8 cellular contexts compared by ENCODE assay signal in genomic region chr21:21163904-21164303, GRCh38.
DNase-seq lines count a peak whose midpoint lies in the region; ATAC-seq and TF ChIP-seq lines count a peak whose summit lies in the region.

No MANE protein-coding gene starts in this region.

- H3K36me3 Mint-ChIP-seq in Calu3 (ENCODE audit: insufficient read depth, unreplicated experiment): no peaks in the 10 kb centered on the region
- peaks cover 0 to 2% (median 0%) of the 10 kb centered on the region in 3 experiments; a peak in 2 of 7 replicates for H3K36me3 Mint-ChIP-seq in H9 (ENCODE audit: insufficient read depth in 1 of 3, low read depth in 3 of 3)

- no CpG with 5 or more reads among the region's 1 CpG for WGBS in H9 (ENCODE audit: extremely low coverage, insufficient read length, low lambda C conversion rate)

- no peak overlapping the region for H4K8ac ChIP-seq in H9 (replicated peaks; ENCODE audit: insufficient read length, low read depth, low read length)

- no TSS peak for BruUV-seq in Calu3 (replicated peaks; lab: Mats Ljungman, UMichigan)

- H3K56ac ChIP-seq in H9 (ENCODE audit: insufficient read length, low read depth, low read length): no peak overlapping the region

- intact Hi-C loops in Calu3 (cut with micrococcal nuclease; ENCODE audit: unreplicated experiment): loop anchor here (5.0 kb wide), 1 partner anchor 1628 kb away; no protein-coding TSS in a partner anchor

- H2BK15ac ChIP-seq in H9 (ENCODE audit: low read depth, low read length): no peak overlapping the region

- H3K9me3 ChIP-seq in H9 (ENCODE audit: control insufficient read depth, low read depth, low read length) (no peaks in the 10 kb centered on the region), SU-DHL-6 (ENCODE audit: insufficient read depth, low read length) (peaks cover 10% of the 10 kb centered on the region; the same call in 1 of the 2 replicates)

- H2AFZ ChIP-seq in H9 (ENCODE audit: low read length) (no peak overlapping the region), SU-DHL-6 (ENCODE audit: low read depth, low read length, severe bottlenecking) (peak overlapping the region; percentile 80)

- H3K4me2 ChIP-seq in H9 (ENCODE audit: insufficient read depth, insufficient read length, low read length): no peak overlapping the region
- H3K4me2 ChIP-seq in SU-DHL-6 (ENCODE audit: low read depth, low read length, poor library complexity, severe bottlenecking): peak overlapping the region; percentile 39

- H3K4me1 ChIP-seq in H9 (ENCODE audit: insufficient read depth, low read length): no peaks in the 10 kb centered on the region

- no peak overlapping the region for H3K18ac ChIP-seq in H9 (ENCODE audit: insufficient read length, low read depth, low read length)

- H2BK20ac ChIP-seq in H9 (ENCODE audit: low read depth, low read length, poor library complexity, severe bottlenecking): no peak overlapping the region

- no peak overlapping the region for H4K91ac ChIP-seq in H9 (ENCODE audit: insufficient read length, low read depth, low read length)

- no peak overlapping the region for H3K27ac Mint-ChIP-seq in Calu3 (ENCODE audit: unreplicated experiment)
- no peak overlapping the region for H3K27ac Mint-ChIP-seq in H9
- no peak overlapping the region for H3K27ac Mint-ChIP-seq in stimulated activated naive CD8-positive, alpha-beta T cell treated with anti-CD3 and anti-CD28 coated beads, Interleukin-15, amount 100 ng/mL, for 72 hours

- H3K9ac ChIP-seq in H9 (ENCODE audit: extremely low read depth, insufficient read length, low read length) (no peak overlapping the region), SU-DHL-6 (ENCODE audit: low read length) (no peak overlapping the region)

- no peaks in the 10 kb centered on the region for H3K9me2 ChIP-seq in SU-DHL-6 (replicated peaks; ENCODE audit: insufficient read depth, low read length)

- no peak overlapping the region for H2BK5ac ChIP-seq in H9 (ENCODE audit: insufficient read length, low read length)

- H3K27me3 ChIP-seq in H9 (ENCODE audit: insufficient read depth, low read length) (no peaks in the 10 kb centered on the region), SU-DHL-6 (ENCODE audit: low read length) (no peaks in the 10 kb centered on the region)

- H3K23me2 ChIP-seq in H9 (ENCODE audit: insufficient read length, low read depth, low read length, poor library complexity, severe bottlenecking): no peaks in the 10 kb centered on the region

- no peak overlapping the region for H2BK12ac ChIP-seq in H9 (ENCODE audit: insufficient read length, low read depth, low read length)

- no peak overlapping the region for H2BK120ac ChIP-seq in H9 (ENCODE audit: low read depth, low read length, poor library complexity, severe bottlenecking)

- H3F3A ChIP-seq in SU-DHL-6 (ENCODE audit: insufficient read depth): no peaks in the 10 kb centered on the region

- TF ChIP-seq CTCF in Calu3 (IDR thresholded peaks at IDR 0.05; ENCODE audit: unreplicated experiment) (peak; percentile 17), H9 (conservative IDR thresholded peaks at IDR 0.05) (peak; percentile 77), SU-DHL-6 (IDR thresholded peaks at IDR 0.05; ENCODE audit: insufficient read depth, low read length, poor library complexity, severe bottlenecking) (peak; percentile 48)

- no peak for ATAC-seq in stimulated activated naive CD8-positive, alpha-beta T cell treated with anti-CD3 and anti-CD28 coated beads, Interleukin-15, amount 100 ng/mL, for 72 hours

- H3K27me3 Mint-ChIP-seq in Calu3 (ENCODE audit: unreplicated experiment) (no peaks in the 10 kb centered on the region), H9 (ENCODE audit: low read depth) (no peaks in the 10 kb centered on the region)
- H3K27me3 Mint-ChIP-seq in stimulated activated naive CD8-positive, alpha-beta T cell treated with anti-CD3 and anti-CD28 coated beads, Interleukin-15, amount 100 ng/mL, for 72 hours: no peaks in the 10 kb centered on the region

- DNase-seq in Calu3: peak; percentile 11
- no peak for DNase-seq in H9
- peak; percentile 29 to 82 (median 39) for DNase-seq in NCI-H1417 (lab: John Stamatoyannopoulos, UW)
- peak; percentile 9 for DNase-seq in central memory CD4-positive, alpha-beta T cell
- peak; percentile 81 for DNase-seq in left kidney (ENCODE audit: low read depth, low spot score)
- DNase-seq in stimulated activated naive CD8-positive, alpha-beta T cell treated with anti-CD3 and anti-CD28 coated beads, Interleukin-15, amount 100 ng/mL, for 72 hours: peak; percentile 17 to 22
- no peak for DNase-seq in NK-92 treated with Interleukin-12 subunit alpha and Interleukin-12 subunit beta, amount 100 ng/mL, for 24 hours (lab: John Stamatoyannopoulos, UW)

- H3K4me3 ChIP-seq in SU-DHL-6 (ENCODE audit: insufficient read depth, low read length, poor library complexity, severe bottlenecking): no peak overlapping the region

- H3K27ac ChIP-seq in H9 (ENCODE audit: insufficient read length, low read depth, low read length): no peak overlapping the region
- H3K27ac ChIP-seq in SU-DHL-6 (ENCODE audit: low read depth, low read length): no peak overlapping the region

- H3K4me1 Mint-ChIP-seq in Calu3 (ENCODE audit: low read depth, unreplicated experiment): no peaks in the 10 kb centered on the region
- no peaks in the 10 kb centered on the region for H3K4me1 Mint-ChIP-seq in H9
- H3K4me1 Mint-ChIP-seq in stimulated activated naive CD8-positive, alpha-beta T cell treated with anti-CD3 and anti-CD28 coated beads, Interleukin-15, amount 100 ng/mL, for 72 hours: no peaks in the 10 kb centered on the region

- H3K4ac ChIP-seq in H9 (ENCODE audit: low read depth, low read length): no peak overlapping the region

- no peak overlapping the region for H4K5ac ChIP-seq in H9 (ENCODE audit: insufficient read length, low read depth, low read length)

- H3K79me2 ChIP-seq in H9 (ENCODE audit: insufficient read depth, low read length) (no peaks in the 10 kb centered on the region), SU-DHL-6 (ENCODE audit: insufficient read depth, low read length) (no peaks in the 10 kb centered on the region)

- no peak overlapping the region for H3K23ac ChIP-seq in H9 (ENCODE audit: insufficient read length, low read depth, low read length)

- H3K14ac ChIP-seq in H9 (ENCODE audit: insufficient read depth, low read length): no peak overlapping the region

- H3K4me3 Mint-ChIP-seq in Calu3 (ENCODE audit: low read depth, unreplicated experiment) (no peak overlapping the region), H9 (no peak overlapping the region)
- no peak overlapping the region for H3K4me3 Mint-ChIP-seq in stimulated activated naive CD8-positive, alpha-beta T cell treated with anti-CD3 and anti-CD28 coated beads, Interleukin-15, amount 100 ng/mL, for 72 hours

- H3K79me1 ChIP-seq in H9 (ENCODE audit: insufficient read depth, low read depth, low read length, poor library complexity, severe bottlenecking): no peaks in the 10 kb centered on the region

- H2AK5ac ChIP-seq in H9 (ENCODE audit: insufficient read length, low read length): no peak overlapping the region

- H3K36me3 ChIP-seq in SU-DHL-6 (ENCODE audit: low read length): no peaks in the 10 kb centered on the region

- CTCF ChIA-PET in Calu3 (lab: Charles Lee): no interaction called here

- H4K20me1 ChIP-seq in H9 (ENCODE audit: control insufficient read depth, insufficient read depth, insufficient read length) (no peaks in the 10 kb centered on the region), SU-DHL-6 (ENCODE audit: low read depth, low read length) (no peaks in the 10 kb centered on the region)

- H3K9me3 Mint-ChIP-seq in Calu3 (ENCODE audit: low read depth, unreplicated experiment) (peaks cover 2% of the 10 kb centered on the region), H9 (peaks cover 4 to 6% of the 10 kb centered on the region in 2 experiments; a peak in 4 of 5 replicates)
- no peaks in the 10 kb centered on the region for H3K9me3 Mint-ChIP-seq in stimulated activated naive CD8-positive, alpha-beta T cell treated with anti-CD3 and anti-CD28 coated beads, Interleukin-15, amount 100 ng/mL, for 72 hours

- no peak overlapping the region for H3T11ph ChIP-seq in H9 (ENCODE audit: low read length)

Comparison
In these comparisons a context has a peak if more than half of its experiments do, and no peak if none do; other contexts are left out.
1. DNase-seq: peak in Calu3 (single experiment), NCI-H1417 (3 of 3), central memory CD4-positive, alpha-beta T cell (single experiment), left kidney (single experiment) and stimulated activated naive CD8-positive, alpha-beta T cell treated with anti-CD3 and anti-CD28 coated beads, Interleukin-15, amount 100 ng/mL, for 72 hours (2 of 2); none in H9 (single experiment) and NK-92 treated with Interleukin-12 subunit alpha and Interleukin-12 subunit beta, amount 100 ng/mL, for 24 hours (single experiment).
2. CTCF ChIP-seq: peak in every context shown above with its lines; median percentile 77 in H9; 48 in SU-DHL-6; 17 in Calu3.